ENCODE assay signal across 9 cellular contexts in the genomic region with DNA sequence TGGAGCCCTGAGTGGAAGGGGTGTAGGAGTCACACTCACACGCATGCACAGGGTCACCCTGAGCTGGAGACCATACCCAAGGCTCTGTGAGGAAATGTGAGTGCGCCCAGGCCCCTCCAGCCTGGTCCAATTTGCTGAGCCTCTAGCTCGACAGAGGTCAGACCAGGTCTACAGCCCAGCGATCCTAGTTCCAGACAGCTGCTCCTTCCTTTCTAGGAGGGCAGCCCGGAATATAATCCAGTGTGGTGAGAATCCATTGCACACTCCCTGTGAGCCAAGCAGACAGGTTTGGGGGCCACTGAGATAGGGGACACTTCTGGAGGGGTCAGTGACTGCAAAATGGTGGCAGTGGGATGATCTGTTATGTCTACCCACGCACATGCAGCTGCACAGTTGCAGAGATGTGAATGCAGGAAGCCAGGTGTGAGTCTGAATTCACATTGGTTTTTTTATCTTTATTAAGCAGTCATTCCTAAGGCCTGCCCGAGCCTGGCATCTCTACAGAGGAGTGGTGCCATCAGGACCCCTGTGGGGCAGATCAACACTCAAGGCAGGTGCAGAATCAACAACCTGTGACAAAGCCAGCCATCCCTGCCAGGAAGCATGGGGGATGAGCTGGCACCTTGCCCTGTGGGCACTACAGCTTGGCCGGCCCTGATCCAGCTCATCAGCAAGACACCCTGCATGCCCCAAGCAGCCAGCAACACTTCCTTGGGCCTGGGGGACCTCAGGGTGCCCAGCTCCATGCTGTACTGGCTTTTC. TPM values are rescaled to one million over a fixed set of nuclear protein-coding genes. Genes with fewer than 3 reads are reported as not detected.
A peak's percentile ranks its signal among the peaks of the same experiment; 100 is the strongest.
DNase-seq lines count a peak whose midpoint lies in the region; ATAC-seq and TF ChIP-seq lines count a peak whose summit lies in the region.
"Had no signal": no experiment of that assay in that cellular context is flagged by ENCODE, and none has a peak within 500 bp of the region (broad histone marks: within the 10 kb centered on the region; RNA-seq: fewer than 3 reads in every experiment).

A gene with protein sequence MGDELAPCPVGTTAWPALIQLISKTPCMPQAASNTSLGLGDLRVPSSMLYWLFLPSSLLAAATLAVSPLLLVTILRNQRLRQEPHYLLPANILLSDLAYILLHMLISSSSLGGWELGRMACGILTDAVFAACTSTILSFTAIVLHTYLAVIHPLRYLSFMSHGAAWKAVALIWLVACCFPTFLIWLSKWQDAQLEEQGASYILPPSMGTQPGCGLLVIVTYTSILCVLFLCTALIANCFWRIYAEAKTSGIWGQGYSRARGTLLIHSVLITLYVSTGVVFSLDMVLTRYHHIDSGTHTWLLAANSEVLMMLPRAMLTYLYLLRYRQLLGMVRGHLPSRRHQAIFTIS (plus strand): TSS at position 522 of the 762 bp plus-strand sequence. CDS start 82 bp downstream, at position 604.

- H3K9me3 ChIP-seq in adipocyte (ENCODE audit: control insufficient read depth, low read length): no peaks in the 10 kb centered on the region

- no peaks in the 10 kb centered on the region for H3K9me3 Mint-ChIP-seq in mesothelial cell of epicardium

- CTCF ChIA-PET in BJ (lab: Yijun Ruan, JAX): interaction anchor here (0.9 kb wide), 1 partner anchor 69 kb away, joined by 5 read pairs; no protein-coding TSS in a partner anchor

- peaks cover 66% of the 10 kb centered on the region for H3K27me3 Mint-ChIP-seq in mesothelial cell of epicardium (ENCODE audit: low read depth)

- no peaks in the 10 kb centered on the region for H3K36me3 Mint-ChIP-seq in mesothelial cell of epicardium

- peaks cover 10% of the 10 kb centered on the region for H3K4me1 ChIP-seq in adipocyte (ENCODE audit: control insufficient read depth, insufficient read depth, low read length)

- POLR2A ChIA-PET in BJ (lab: Charles Lee): no interaction called here

- no peak for TF ChIP-seq CTCF in BJ (IDR thresholded peaks at IDR 0.05; ENCODE audit: insufficient read depth, low read depth, low read length)
- TF ChIP-seq CTCF in mesothelial cell of epicardium (IDR thresholded peaks at IDR 0.05; ENCODE audit: unreplicated experiment): no peak

- no peak within 1 kb of the TSS for H3K27ac Mint-ChIP-seq in mesothelial cell of epicardium

- H3K36me3 ChIP-seq in BJ (ENCODE audit: control insufficient read depth, insufficient read depth, low read length) (no peaks in the 10 kb centered on the region), adipocyte (ENCODE audit: control insufficient read depth, insufficient read depth, low read length, severe bottlenecking) (no peaks in the 10 kb centered on the region)

- ATAC-seq in GM18867 (IDR thresholded peaks at IDR 0.05; ENCODE audit: unreplicated experiment) (no peak), HG03469 (IDR thresholded peaks at IDR 0.05; ENCODE audit: unreplicated experiment) (no peak), HG03108 (IDR thresholded peaks at IDR 0.05; ENCODE audit: unreplicated experiment) (no peak)

- no peaks in the 10 kb centered on the region for H3K27me3 ChIP-seq in BJ (ENCODE audit: control insufficient read depth, insufficient read depth, low read length)
- H3K27me3 ChIP-seq in adipocyte (replicated peaks; ENCODE audit: control insufficient read depth, insufficient read depth, low read length): peaks cover 8% of the 10 kb centered on the region

- peaks cover 3% of the 10 kb centered on the region for H3K4me1 Mint-ChIP-seq in mesothelial cell of epicardium

- peak within 1 kb of the TSS; percentile 64 for H3K4me3 Mint-ChIP-seq in mesothelial cell of epicardium

- H3K9ac ChIP-seq in adipocyte (ENCODE audit: low read length): no peak within 1 kb of the TSS

- DNase-seq in BJ (ENCODE audit: low read depth) (no peak), NCI-H1092 treated with DMSO at 0.1 percent for 48 hours (lab: John Stamatoyannopoulos, UW) (peak; percentile 87), adipocyte (ENCODE audit: low read depth) (no peak), mesothelial cell of epicardium (ENCODE audit: low spot score in 2 of 2, unreplicated experiment in 2 of 2) (no peak), OCI-M1 (lab: John Stamatoyannopoulos, UW) (no peak)

- H3K4me3 ChIP-seq in BJ (ENCODE audit: low read depth, low read length) (peak within 1 kb of the TSS; percentile 62), adipocyte (ENCODE audit: low read length) (peak within 1 kb of the TSS; percentile 82)

RNA-seq across cellular contexts. Expression of the gene that starts here (rescaled TPM):
- polyA plus RNA-seq in BJ (2011; rRNA removed): not detected in 2 replicates
- polyA minus RNA-seq in BJ (2011; rRNA and poly(A)+ RNA removed): not detected in 2 replicates
- not detected in 3 replicates for total RNA-seq in mesothelial cell of epicardium
- total RNA-seq: SK-MEL-5 had no signal
